In the genomic region with DNA sequence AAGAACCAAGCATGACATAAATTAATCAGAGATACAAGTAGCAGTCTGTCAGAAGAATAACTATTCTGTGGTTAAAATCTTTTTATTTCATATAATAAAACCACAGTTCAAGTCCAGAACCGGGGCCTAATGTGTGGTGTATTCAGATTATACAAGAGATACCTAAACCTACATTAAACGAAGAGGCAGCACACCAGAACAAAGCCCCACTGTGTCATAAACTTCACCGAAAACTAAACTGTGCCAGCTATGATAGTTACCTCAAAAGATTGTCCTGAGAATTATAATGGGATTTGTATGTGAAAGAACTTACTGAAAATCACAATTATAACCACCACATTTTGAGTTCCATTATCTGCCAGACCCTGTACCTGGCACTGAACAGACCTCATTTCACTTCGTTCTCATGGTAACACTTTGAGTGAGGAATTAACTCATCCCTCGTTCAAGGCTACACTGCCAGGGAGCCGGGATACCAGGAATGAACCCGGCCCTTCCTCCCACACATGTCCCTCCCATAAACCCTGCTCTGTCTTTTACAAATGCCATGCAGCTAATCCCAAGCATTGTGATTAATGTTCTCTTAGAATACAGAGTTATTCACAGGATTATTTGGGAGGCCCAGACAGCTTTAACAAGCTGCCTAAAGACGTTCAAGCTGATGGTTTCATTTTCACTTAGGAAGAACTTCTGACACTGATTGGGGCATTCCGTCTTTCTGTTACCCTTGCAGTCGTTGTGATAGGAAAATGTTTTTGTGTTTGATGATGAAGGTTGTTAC, we compare ENCODE assay signal across 8 cellular contexts. TPM values are rescaled to one million over a fixed set of nuclear protein-coding genes. Genes with fewer than 3 reads are reported as not detected.
DNase-seq lines count a peak whose midpoint lies in the region; ATAC-seq, FAIRE-seq and TF ChIP-seq lines count a peak whose summit lies in the region.

No MANE protein-coding gene starts in this region.

- H3K27me3 Mint-ChIP-seq in astrocyte (ENCODE audit: low read depth, unreplicated experiment): peaks cover 2% of the 10 kb centered on the region

- H3K27ac ChIP-seq in astrocyte (ENCODE audit: low read depth, low read length): no peak overlapping the region
- peak overlapping the region; percentile 47 for H3K27ac ChIP-seq in layer of hippocampus (ENCODE audit: low read depth, low read length)
- no peak overlapping the region for H3K27ac ChIP-seq in suprapubic skin

- H3K4me1 Mint-ChIP-seq in astrocyte (ENCODE audit: low read depth, unreplicated experiment): peaks cover 19% of the 10 kb centered on the region

- WGBS in suprapubic skin: 16% methylated on average over 10 of the region's 10 CpGs

- no peak overlapping the region for H3K4me3 Mint-ChIP-seq in astrocyte (ENCODE audit: unreplicated experiment)

- no peaks in the 10 kb centered on the region for H3K79me2 ChIP-seq in astrocyte (ENCODE audit: insufficient read depth, low read length)

- TF ChIP-seq CTCF in astrocyte (IDR thresholded peaks at IDR 0.05; ENCODE audit: insufficient read depth, low read depth, low read length): no peak
- no peak for TF ChIP-seq CTCF in suprapubic skin (IDR thresholded peaks at IDR 0.05)

- H2AFZ ChIP-seq in astrocyte (ENCODE audit: low read depth, low read length): peak overlapping the region; percentile 86

- H3K27me3 ChIP-seq in MG63: no peaks in the 10 kb centered on the region
- no peaks in the 10 kb centered on the region for H3K27me3 ChIP-seq in astrocyte (ENCODE audit: insufficient read depth, low read length)
- H3K27me3 ChIP-seq in layer of hippocampus (ENCODE audit: control insufficient read depth, insufficient read depth, low read length): no peaks in the 10 kb centered on the region
- no peaks in the 10 kb centered on the region for H3K27me3 ChIP-seq in suprapubic skin

- peak overlapping the region; percentile 87 for H3K4me2 ChIP-seq in astrocyte (ENCODE audit: low read length)

- H3K36me3 ChIP-seq in MG63: no peaks in the 10 kb centered on the region
- H3K36me3 ChIP-seq in astrocyte (ENCODE audit: insufficient read depth, low read length): no peaks in the 10 kb centered on the region
- no peaks in the 10 kb centered on the region for H3K36me3 ChIP-seq in suprapubic skin

- no peak for FAIRE-seq in astrocyte (lab: Jason Lieb, UNC)

- H4K20me1 ChIP-seq in astrocyte (ENCODE audit: insufficient read depth, low read length): no peaks in the 10 kb centered on the region

- H3K4me3 ChIP-seq in MG63 (peak overlapping the region; percentile 39), astrocyte (ENCODE audit: insufficient read depth, low read depth, low read length) (peak overlapping the region; percentile 56), suprapubic skin (peak overlapping the region; percentile 39)

- no peak for TF ChIP-seq POLR2A in suprapubic skin (IDR thresholded peaks at IDR 0.05)

- DNase-seq in ELR (ENCODE audit: low read depth) (peak; percentile 54), MG63 (peak; percentile 43), astrocyte (ENCODE audit: low read depth) (peak; percentile 52), suprapubic skin (ENCODE audit: low spot score in 2 of 2) (no peak), NCI-H2107 treated with DMSO at 0.1 percent for 48 hours (lab: John Stamatoyannopoulos, UW; ENCODE audit: unreplicated experiment) (no peak), iPS-NIHi11 (ENCODE audit: low spot score) (no peak)

- H3K36me3 Mint-ChIP-seq in astrocyte (ENCODE audit: low read depth, unreplicated experiment): no peaks in the 10 kb centered on the region

- peak overlapping the region; percentile 56 for H3K27ac Mint-ChIP-seq in astrocyte (ENCODE audit: unreplicated experiment)

- ATAC-seq in GM21529 (IDR thresholded peaks at IDR 0.05; ENCODE audit: unreplicated experiment): peak; percentile 70

- peaks cover 2% of the 10 kb centered on the region for H3K9me3 Mint-ChIP-seq in astrocyte (ENCODE audit: unreplicated experiment)

- H3K4me1 ChIP-seq in astrocyte (ENCODE audit: insufficient read depth, low read length) (no peaks in the 10 kb centered on the region), suprapubic skin (peaks cover 15% of the 10 kb centered on the region)

- H3K9me3 ChIP-seq in MG63 (no peaks in the 10 kb centered on the region), astrocyte (ENCODE audit: insufficient read depth, low read depth, low read length) (no peaks in the 10 kb centered on the region), suprapubic skin (no peaks in the 10 kb centered on the region)

- H3K9ac ChIP-seq in astrocyte (ENCODE audit: low read length): peak overlapping the region; percentile 51

- no peak for TF ChIP-seq EP300 in suprapubic skin (IDR thresholded peaks at IDR 0.05)

RNA-seq across cellular contexts. Expression of a gene that starts 42.7 kb away (rescaled TPM):
- 0.89 and 2.2 TPM in 2 replicates for total RNA-seq in MG63 (2014; rRNA removed; shearing (Covaris generic); ENCODE audit: low replicate concordance)
- total RNA-seq in astrocyte (1.6 and 1.8 TPM in 2 replicates), suprapubic skin (1 to 10 TPM; 5.4 to 9.0 (median 6.3) TPM)

Comparison
In these comparisons a context has a peak if more than half of its experiments do, and no peak if none do; other contexts are left out.
1. DNase-seq: peak in ELR (single experiment), MG63 (single experiment) and astrocyte (single experiment); none in suprapubic skin (0 of 2), NCI-H2107 treated with DMSO at 0.1 percent for 48 hours (single experiment) and iPS-NIHi11 (single experiment).
2. Peak in every context shown above with its lines, with median percentiles within 50 percentile points of each other: H3K4me3 ChIP-seq.